ENCODE assay signal across 15 cellular contexts in the genomic region with DNA sequence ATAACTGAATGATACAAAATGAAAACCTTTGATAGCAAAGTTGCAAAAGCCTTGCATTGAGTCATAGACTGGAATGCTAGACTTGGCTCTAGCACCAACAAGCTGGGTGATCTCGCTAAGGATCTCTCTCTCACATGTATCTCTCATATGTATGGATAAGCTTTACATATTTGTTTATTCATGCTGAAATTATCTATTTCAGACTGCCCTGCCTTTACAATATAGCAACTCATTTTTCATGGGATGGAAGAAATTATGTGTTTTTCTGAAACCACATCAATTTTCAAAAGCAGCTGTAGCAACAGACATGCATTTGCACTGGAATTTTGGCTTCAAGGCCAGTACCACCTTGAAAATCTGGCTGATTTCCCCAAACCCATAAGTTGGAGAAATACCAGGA. TPM values are rescaled to one million over a fixed set of nuclear protein-coding genes. Genes with fewer than 3 reads are reported as not detected.
DNase-seq lines count a peak whose midpoint lies in the region; ATAC-seq, FAIRE-seq and TF ChIP-seq lines count a peak whose summit lies in the region.
"Had no signal": no experiment of that assay in that cellular context is flagged by ENCODE, and none has a peak within 500 bp of the region (broad histone marks: within the 10 kb centered on the region; RNA-seq: fewer than 3 reads in every experiment).

No MANE protein-coding gene starts in this region.

- no peaks in the 10 kb centered on the region for H3K36me3 ChIP-seq in kidney (ENCODE audit: control insufficient read depth in 1 of 2, insufficient read depth in 2 of 2, low read length in 2 of 2)
- no peaks in the 10 kb centered on the region for H3K36me3 ChIP-seq in stomach smooth muscle (ENCODE audit: control insufficient read depth in 2 of 2, insufficient read depth in 2 of 2, low read length in 2 of 2)
- H3K36me3 ChIP-seq in effector memory CD4-positive, alpha-beta T cell (ENCODE audit: control insufficient read depth, insufficient read depth, low read length), result no peaks in the 10 kb centered on the region

- peaks cover 5% of the 10 kb centered on the region for H3K36me3 Mint-ChIP-seq in chondrocyte (ENCODE audit: low read depth)
- H3K36me3 Mint-ChIP-seq: CD8-positive, alpha-beta T cell; naive thymus-derived CD4-positive, alpha-beta T cell had no signal

- H3K9me3 ChIP-seq in kidney (ENCODE audit: control insufficient read depth in 1 of 2, low read length in 2 of 2) (no peaks in the 10 kb centered on the region), stomach smooth muscle (ENCODE audit: control insufficient read depth in 2 of 2, low read length in 2 of 2) (no peaks in the 10 kb centered on the region)
- H3K9me3 ChIP-seq in effector memory CD4-positive, alpha-beta T cell (ENCODE audit: control insufficient read depth, low read length), result no peaks in the 10 kb centered on the region

- ATAC-seq in HG02763 (IDR thresholded peaks at IDR 0.05; ENCODE audit: unreplicated experiment), result no peak
- ATAC-seq: activated CD4-positive, alpha-beta T cell treated with anti-CD3 and anti-CD28 coated beads for 36 hours; activated T-helper 17 cell treated with anti-CD3 and anti-CD28 coated beads, Interleukin-2, amount 50 U/mL, for 72 hours; CD8-positive, alpha-beta T cell; naive thymus-derived CD4-positive, alpha-beta T cell had no signal

- H3K9ac ChIP-seq in kidney (ENCODE audit: low read length in 2 of 2) (no peak overlapping the region), stomach smooth muscle (ENCODE audit: low read length in 2 of 2) (no peak overlapping the region)

- H3K27me3 ChIP-seq in stomach smooth muscle (ENCODE audit: control insufficient read depth in 1 of 2, insufficient read depth in 2 of 2, low read length in 2 of 2), result no peaks in the 10 kb centered on the region
- H3K27me3 ChIP-seq in effector memory CD4-positive, alpha-beta T cell (replicated peaks; ENCODE audit: control insufficient read depth, insufficient read depth, low read length, poor library complexity, severe bottlenecking), result no peaks in the 10 kb centered on the region

- peak overlapping the region; percentile 14 to 74 for H3K27ac ChIP-seq in kidney (ENCODE audit: low read depth in 2 of 2, low read length in 2 of 2)
- peak overlapping the region; percentile 18 for H3K27ac ChIP-seq in stomach smooth muscle (ENCODE audit: low read length)
- no peak overlapping the region for H3K27ac ChIP-seq in effector memory CD4-positive, alpha-beta T cell (ENCODE audit: insufficient read depth, low read length, poor library complexity, severe bottlenecking)

- FAIRE-seq in kidney (lab: Jason Lieb, UNC), result no peak

- no peaks in the 10 kb centered on the region for H3K27me3 Mint-ChIP-seq in chondrocyte (ENCODE audit: low read depth)

- H3K27ac Mint-ChIP-seq in chondrocyte (ENCODE audit: unreplicated experiment), result peak overlapping the region; percentile 95
- H3K27ac Mint-ChIP-seq: activated CD4-positive, alpha-beta T cell treated with anti-CD3 and anti-CD28 coated beads for 36 hours; activated T-helper 17 cell treated with anti-CD3 and anti-CD28 coated beads, Interleukin-2, amount 50 U/mL, for 72 hours; CD8-positive, alpha-beta T cell; naive thymus-derived CD4-positive, alpha-beta T cell; stimulated activated naive CD8-positive, alpha-beta T cell treated with anti-CD3 and anti-CD28 coated beads, Interleukin-15, Interleukin-2, amounts not matched to agents 100 ng/mL and 50 ng/mL, for 24 hours had no signal

- no peak for TF ChIP-seq CTCF in chondrocyte (IDR thresholded peaks at IDR 0.05)
- TF ChIP-seq CTCF in kidney (IDR thresholded peaks at IDR 0.05; ENCODE audit: borderline replicate concordance, extremely low read depth, insufficient read depth), result no peak

- DNase-seq in HS-5 (ENCODE audit: low read depth) (peak; percentile 49), chondrocyte (ENCODE audit: low spot score) (no peak), kidney (no peak), ecto neural progenitor cell (ENCODE audit: low spot score) (no peak), islet precursor cell (no peak)
- DNase-seq in effector memory CD4-positive, alpha-beta T cell, result no peak
- DNase-seq: activated CD4-positive, alpha-beta T cell treated with anti-CD3 and anti-CD28 coated beads for 36 hours; CD8-positive, alpha-beta T cell; naive thymus-derived CD4-positive, alpha-beta T cell; NCI-H524 treated with DMSO at 0.1 percent for 48 hours; stimulated activated CD4-positive, alpha-beta T cell treated with anti-CD3 and anti-CD28 coated beads, Interleukin-1b, Interleukin-23, amount 100 ng/mL, for 48 hours had no signal

- H3K9me3 Mint-ChIP-seq in chondrocyte (ENCODE audit: low read depth), result peaks cover 3% of the 10 kb centered on the region
- H3K9me3 Mint-ChIP-seq: activated T-helper 17 cell treated with anti-CD3 and anti-CD28 coated beads, Interleukin-2, amount 50 U/mL, for 72 hours; CD8-positive, alpha-beta T cell; naive thymus-derived CD4-positive, alpha-beta T cell; stimulated activated naive CD8-positive, alpha-beta T cell treated with anti-CD3 and anti-CD28 coated beads, Interleukin-15, Interleukin-2, amounts not matched to agents 100 ng/mL and 50 ng/mL, for 24 hours had no signal

- peaks cover 73% of the 10 kb centered on the region for H3K4me1 Mint-ChIP-seq in chondrocyte (ENCODE audit: low read depth)
- H3K4me1 Mint-ChIP-seq: activated CD4-positive, alpha-beta T cell treated with anti-CD3 and anti-CD28 coated beads for 36 hours; activated T-helper 17 cell treated with anti-CD3 and anti-CD28 coated beads, Interleukin-2, amount 50 U/mL, for 72 hours; naive thymus-derived CD4-positive, alpha-beta T cell had no signal

- peaks cover 8 to 19% of the 10 kb centered on the region in 2 donors for H3K4me1 ChIP-seq in kidney (ENCODE audit: control insufficient read depth in 1 of 2, insufficient read depth in 1 of 2, low read depth in 1 of 2, low read length in 2 of 2)
- peaks cover 37% of the 10 kb centered on the region for H3K4me1 ChIP-seq in stomach smooth muscle (ENCODE audit: control insufficient read depth, insufficient read depth, low read length)
- no peaks in the 10 kb centered on the region for H3K4me1 ChIP-seq in effector memory CD4-positive, alpha-beta T cell (ENCODE audit: control insufficient read depth, insufficient read depth, low read length, poor library complexity, severe bottlenecking)

- H3K4me3 ChIP-seq in kidney (ENCODE audit: low read length in 2 of 2), result no peak overlapping the region
- peak overlapping the region; percentile 34 to 36 for H3K4me3 ChIP-seq in stomach smooth muscle (ENCODE audit: low read length in 2 of 2)
- no peak overlapping the region for H3K4me3 ChIP-seq in effector memory CD4-positive, alpha-beta T cell (ENCODE audit: insufficient read depth, low read depth, low read length, poor library complexity, severe bottlenecking)

- intact Hi-C loops in kidney (cut with DNase I), result no loop called here

- H3K4me3 Mint-ChIP-seq in chondrocyte (ENCODE audit: unreplicated experiment), result peak overlapping the region; percentile 7
- H3K4me3 Mint-ChIP-seq: activated CD4-positive, alpha-beta T cell treated with anti-CD3 and anti-CD28 coated beads for 36 hours; activated T-helper 17 cell treated with anti-CD3 and anti-CD28 coated beads, Interleukin-2, amount 50 U/mL, for 72 hours; CD8-positive, alpha-beta T cell; naive thymus-derived CD4-positive, alpha-beta T cell; stimulated activated naive CD8-positive, alpha-beta T cell treated with anti-CD3 and anti-CD28 coated beads, Interleukin-15, Interleukin-2, amounts not matched to agents 100 ng/mL and 50 ng/mL, for 24 hours had no signal

RNA-seq across cellular contexts. Expression of gene RERG, which starts 11.4 kb away (rescaled TPM):
- total RNA-seq in chondrocyte (10.1 to 64.8 TPM (median 10.8 TPM) in 3 replicates), kidney (44.7 TPM)
- polyA plus RNA-seq in kidney (ENCODE audit: insufficient read depth, low read depth, low replicate concordance), result 29.3 TPM
- total RNA-seq: activated CD4-positive, alpha-beta T cell treated with anti-CD3 and anti-CD28 coated beads for 36 hours; activated T-helper 17 cell treated with anti-CD3 and anti-CD28 coated beads, Interleukin-2, amount 50 U/mL, for 72 hours; CD8-positive, alpha-beta T cell had no signal
- polyA plus RNA-seq: naive thymus-derived CD4-positive, alpha-beta T cell had no signal

Comparison
In these comparisons a context has a peak if more than half of its experiments do, and no peak if none do; other contexts are left out.
1. H3K4me3 ChIP-seq: peak in stomach smooth muscle (2 of 2); none in kidney (0 of 2) and effector memory CD4-positive, alpha-beta T cell (single experiment).